In the genomic region with DNA sequence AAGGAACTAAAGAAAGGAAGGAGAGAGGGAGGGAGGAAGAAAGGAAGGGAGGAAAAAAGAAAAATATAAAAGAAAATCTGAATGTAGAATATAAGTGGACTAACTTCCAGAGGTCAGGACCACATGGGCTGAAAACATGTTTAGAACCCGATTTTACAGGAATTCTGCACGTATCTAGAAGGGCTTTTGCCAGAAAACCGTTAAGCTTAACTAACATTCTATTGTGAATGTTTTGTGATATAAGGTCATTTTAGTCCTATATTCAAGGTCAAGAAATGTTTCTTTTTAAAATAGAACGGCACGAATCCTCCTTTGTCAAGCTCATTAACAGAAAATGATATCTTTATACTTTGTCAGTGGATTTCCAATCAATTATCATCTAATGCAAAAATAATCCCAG, we compare ENCODE assay signal across 38 cellular contexts. TPM values are rescaled to one million over a fixed set of nuclear protein-coding genes. Genes with fewer than 3 reads are reported as not detected.
"Had no signal": no experiment of that assay in that cellular context is flagged by ENCODE, and none has a peak within 500 bp of the region (broad histone marks: within the 10 kb centered on the region; RNA-seq: fewer than 3 reads in every experiment).

No MANE protein-coding gene starts in this region.

- H3K27me3 ChIP-seq: MG63 had no signal

- DNase-seq: Karpas-422, Kasumi-1, MG63, MM.1S, MV-4-11, NCI-H1048, NCI-H1092, NCI-H1092 treated with DMSO at 0.1 percent for 48 hours, NCI-H1105, NCI-H1105 treated with DMSO at 0.1 percent for 48 hours, NCI-H1417, NCI-H1417 treated with DMSO at 0.1 percent for 48 hours, NCI-H1436, NCI-H1436 treated with DMSO at 0.1 percent for 48 hours, NCI-H146, NCI-H1694, NCI-H1694 treated with DMSO at 0.1 percent for 48 hours, NCI-H187, NCI-H187 treated with DMSO at 0.1 percent for 48 hours, NCI-H1930, NCI-H2029, NCI-H2029 treated with DMSO at 0.1 percent for 48 hours, NCI-H2081, NCI-H2081 treated with DMSO at 0.1 percent for 48 hours, NCI-H2107, NCI-H2171, NCI-H2171 treated with DMSO at 0.1 percent for 48 hours, NCI-H2227 treated with DMSO at 0.1 percent for 48 hours, NCI-H226, NCI-H345, NCI-H446, NCI-H446 treated with DMSO at 0.1 percent for 48 hours, NCI-H510A, NCI-H510A treated with DMSO at 0.1 percent for 48 hours had no signal

- H3K36me3 ChIP-seq: MG63 had no signal

- H3K4me3 ChIP-seq: MG63 had no signal

- H3K9me3 ChIP-seq: MG63 had no signal

RNA-seq across cellular contexts. Expression of a gene that starts 13.1 kb away (rescaled TPM):
- total RNA-seq: LHCN-M2, M059J, MCF 10A, NCI-H460 had no signal
